Comparison of ENCODE assay signal across 23 cellular contexts in genomic region chr15:63069616-63069952, GRCh38. TPM values are rescaled to one million over a fixed set of nuclear protein-coding genes. Genes with fewer than 3 reads are reported as not detected.
DNase-seq lines count a peak whose midpoint lies in the region; ATAC-seq and TF ChIP-seq lines count a peak whose summit lies in the region.
"Had no signal": no experiment of that assay in that cellular context is flagged by ENCODE, and none has a peak within 500 bp of the region (broad histone marks: within the 10 kb centered on the region; RNA-seq: fewer than 3 reads in every experiment).

No MANE protein-coding gene starts in this region.

- H3K27ac ChIP-seq in endodermal cell (ENCODE audit: low read depth, low read length), result no peak overlapping the region
- peak overlapping the region; percentile 48 for H3K27ac ChIP-seq in mesodermal cell (ENCODE audit: low read depth, low read length, severe bottlenecking)
- peak overlapping the region; percentile 17 for H3K27ac ChIP-seq in smooth muscle cell (ENCODE audit: low read depth)
- H3K27ac ChIP-seq: brain microvascular endothelial cell, foreskin keratinocyte, SJSA1, testis had no signal

- 97% methylated on average over 2 of the region's 2 CpGs; no CpG with 5 or more reads in 1 of the 2 experiments for WGBS in endodermal cell (ENCODE audit: insufficient coverage in 1 of 2, insufficient read length in 1 of 2), 2 experiments
- no CpG with 5 or more reads among the region's 2 CpGs for WGBS in mesodermal cell (ENCODE audit: insufficient coverage in 2 of 2), 2 experiments
- 92% methylated on average over 2 of the region's 2 CpGs for WGBS in smooth muscle cell (ENCODE audit: low lambda C conversion rate)

- peaks cover 88% of the 10 kb centered on the region for H3F3A ChIP-seq in smooth muscle cell (ENCODE audit: low read depth)

- peaks cover 58% of the 10 kb centered on the region for H3K27me3 Mint-ChIP-seq in HFFc6 (ENCODE audit: insufficient read depth)
- no peaks in the 10 kb centered on the region for H3K27me3 Mint-ChIP-seq in endodermal cell (ENCODE audit: insufficient read depth)
- H3K27me3 Mint-ChIP-seq: activated CD4-positive, alpha-beta T cell treated with anti-CD3 and anti-CD28 coated beads, Interleukin-2, amount 10 ng/mL, durations not matched to agents 7 days and 5 days; CD4-positive, alpha-beta memory T cell; T-helper 17 cell had no signal

- H3K36me3 ChIP-seq in endodermal cell (ENCODE audit: control insufficient read depth, insufficient read depth, low read length) (peaks cover 70% of the 10 kb centered on the region), mesodermal cell (ENCODE audit: control insufficient read depth, insufficient read depth, low read length) (peaks cover 73% of the 10 kb centered on the region), smooth muscle cell (ENCODE audit: low read depth) (peaks cover 12% of the 10 kb centered on the region), mucosa of descending colon (ENCODE audit: low read depth) (no peaks in the 10 kb centered on the region)

- H3K9ac ChIP-seq in endodermal cell (ENCODE audit: extremely low read depth, low read length, poor library complexity, severe bottlenecking) (no peak overlapping the region), smooth muscle cell (ENCODE audit: low read depth) (no peak overlapping the region)

- H3K4me3 Mint-ChIP-seq in HFFc6 (peak overlapping the region; percentile 36), endodermal cell (no peak overlapping the region)
- H3K4me3 Mint-ChIP-seq: activated CD4-positive, alpha-beta T cell treated with anti-CD3 and anti-CD28 coated beads, Interleukin-2, amount 10 ng/mL, durations not matched to agents 7 days and 5 days; CD4-positive, alpha-beta memory T cell; neural crest cell; T-helper 17 cell had no signal

- H3K79me2 ChIP-seq in smooth muscle cell (ENCODE audit: low read depth), result no peaks in the 10 kb centered on the region

- peaks cover 83% of the 10 kb centered on the region for H4K20me1 ChIP-seq in smooth muscle cell (ENCODE audit: low read depth)

- intact Hi-C loops in mucosa of descending colon (cut with DNase I, micrococcal nuclease), result no loop called here

- H3K9me3 Mint-ChIP-seq in HFFc6, result peaks cover 16% of the 10 kb centered on the region
- no peaks in the 10 kb centered on the region for H3K9me3 Mint-ChIP-seq in endodermal cell
- H3K9me3 Mint-ChIP-seq: activated CD4-positive, alpha-beta T cell treated with anti-CD3 and anti-CD28 coated beads, Interleukin-2, amount 10 ng/mL, durations not matched to agents 7 days and 5 days; activated T-helper 2 cell treated with anti-CD3 and anti-CD28 coated beads, Interferon-gamma antibody, Interleukin-2, Interleukin-4, amounts not matched to agents 10 μg/mL and 5 μg/mL and 100 μg/mL, durations not matched to agents 14 hours and 24 hours and 36 hours; neural crest cell had no signal

- H3K27me3 ChIP-seq in endodermal cell (ENCODE audit: control insufficient read depth, insufficient read depth, low read length, poor library complexity, severe bottlenecking), result no peaks in the 10 kb centered on the region
- no peaks in the 10 kb centered on the region for H3K27me3 ChIP-seq in smooth muscle cell (ENCODE audit: low read depth)
- H3K27me3 ChIP-seq: brain microvascular endothelial cell, foreskin keratinocyte, SJSA1, testis had no signal

- no peak for DNase-seq in HFFc6
- no peak for DNase-seq in endodermal cell
- DNase-seq in smooth muscle cell (lab: John Stamatoyannopoulos, UW; ENCODE audit: unreplicated experiment), result no peak
- DNase-seq in NCI-H1105 (lab: John Stamatoyannopoulos, UW), result no peak
- no peak for DNase-seq in mucosa of descending colon
- no peak for DNase-seq in NCI-H2107 (lab: John Stamatoyannopoulos, UW)
- DNase-seq: activated CD4-positive, alpha-beta T cell treated with anti-CD3 and anti-CD28 coated beads, Interleukin-2, amount 10 ng/mL, durations not matched to agents 7 days and 5 days; brain microvascular endothelial cell; CD4-positive, alpha-beta memory T cell; DMS79; foreskin keratinocyte; kidney glomerular epithelial cell; NCI-H187; NCI-H345; stimulated activated CD4-positive, alpha-beta T cell treated with anti-CD3 and anti-CD28 coated beads, Interleukin-15, amount 100 ng/mL, for 24 hours; T-helper 17 cell; testis had no signal

- H3K4me1 ChIP-seq in endodermal cell (ENCODE audit: control insufficient read depth, insufficient read depth, low read length), result no peaks in the 10 kb centered on the region
- peaks cover 6% of the 10 kb centered on the region for H3K4me1 ChIP-seq in mesodermal cell (ENCODE audit: control insufficient read depth, insufficient read depth, low read length, poor library complexity, severe bottlenecking)
- H3K4me1 ChIP-seq in smooth muscle cell (ENCODE audit: low read depth), result no peaks in the 10 kb centered on the region
- no peaks in the 10 kb centered on the region for H3K4me1 ChIP-seq in mucosa of descending colon (ENCODE audit: low read depth)
- H3K4me1 ChIP-seq: foreskin keratinocyte had no signal

- H3K27ac Mint-ChIP-seq in HFFc6 (peak overlapping the region; percentile 76), endodermal cell (peak overlapping the region; percentile 65)
- H3K27ac Mint-ChIP-seq: activated CD4-positive, alpha-beta T cell treated with anti-CD3 and anti-CD28 coated beads, Interleukin-2, amount 10 ng/mL, durations not matched to agents 7 days and 5 days; activated T-helper 2 cell treated with anti-CD3 and anti-CD28 coated beads, Interferon-gamma antibody, Interleukin-2, Interleukin-4, amounts not matched to agents 10 μg/mL and 5 μg/mL and 100 μg/mL, durations not matched to agents 14 hours and 24 hours and 36 hours; T-helper 17 cell had no signal

- H3K4me1 Mint-ChIP-seq in HFFc6 (ENCODE audit: low read depth) (peaks cover 80% of the 10 kb centered on the region), endodermal cell (peaks cover 18% of the 10 kb centered on the region)
- H3K4me1 Mint-ChIP-seq: activated CD4-positive, alpha-beta T cell treated with anti-CD3 and anti-CD28 coated beads, Interleukin-2, amount 10 ng/mL, durations not matched to agents 7 days and 5 days; CD4-positive, alpha-beta memory T cell had no signal

- H3K36me3 Mint-ChIP-seq in HFFc6 (ENCODE audit: low read depth), result peaks cover 72% of the 10 kb centered on the region
- H3K36me3 Mint-ChIP-seq in endodermal cell (ENCODE audit: low read depth), result peaks cover 42% of the 10 kb centered on the region

- no peak for TF ChIP-seq CTCF in HFFc6 (IDR thresholded peaks at IDR 0.05)
- TF ChIP-seq CTCF in endodermal cell (conservative IDR thresholded peaks at IDR 0.05), result no peak
- TF ChIP-seq CTCF in smooth muscle cell (IDR thresholded peaks at IDR 0.05; ENCODE audit: borderline replicate concordance, insufficient read depth, poor library complexity, severe bottlenecking), result no peak
- TF ChIP-seq CTCF in mucosa of descending colon (IDR thresholded peaks at IDR 0.05), result no peak

- ATAC-seq in mucosa of descending colon (no peak), GM19397 (IDR thresholded peaks at IDR 0.05; ENCODE audit: unreplicated experiment) (no peak)
- ATAC-seq: foreskin keratinocyte, T-helper 17 cell had no signal

- no peaks in the 10 kb centered on the region for H3K9me3 ChIP-seq in endodermal cell (ENCODE audit: control insufficient read depth, low read length)
- no peaks in the 10 kb centered on the region for H3K9me3 ChIP-seq in mesodermal cell (ENCODE audit: control insufficient read depth, low read length)
- no peaks in the 10 kb centered on the region for H3K9me3 ChIP-seq in smooth muscle cell (replicated peaks; ENCODE audit: low read depth)
- no peaks in the 10 kb centered on the region for H3K9me3 ChIP-seq in mucosa of descending colon
- H3K9me3 ChIP-seq: HAP-1, SJSA1, testis had no signal

- H2AFZ ChIP-seq in smooth muscle cell (ENCODE audit: low read depth), result no peak overlapping the region

- H3K4me2 ChIP-seq in smooth muscle cell, result no peak overlapping the region

- H3K4me3 ChIP-seq in endodermal cell (ENCODE audit: low read length) (no peak overlapping the region), mesodermal cell (ENCODE audit: extremely low read depth, insufficient read depth, low read length, poor library complexity, severe bottlenecking) (no peak overlapping the region), smooth muscle cell (no peak overlapping the region), mucosa of descending colon (no peak overlapping the region)
- H3K4me3 ChIP-seq: HAP-1, SJSA1, testis had no signal

RNA-seq across cellular contexts. Expression of gene TPM1, which starts 27.0 kb away (rescaled TPM):
- 1,000 to 10,000 TPM; 1,264 to 1,620 (median 1,342) TPM for total RNA-seq in HFFc6 (2021; fragmentation: NEBNext Ultra II Directional; extraction: Animal tissue kit (Norgen Biotek cat#: 25700))
- total RNA-seq in endodermal cell (100 to 1,000 TPM; 245 to 363 TPM), smooth muscle cell (1,694 and 1,869 TPM in 2 replicates), mucosa of descending colon (1,000 to 10,000 TPM in 1 of 3 donors, 100 to 1,000 TPM in 2; 613 to 1,704 (median 696) TPM)
- 264 TPM for polyA plus RNA-seq in endodermal cell (2013, experiment 1 of 2)
- 314 TPM for polyA plus RNA-seq in endodermal cell (2013, experiment 2 of 2)
- polyA plus RNA-seq in mesodermal cell (2013, experiment 1 of 2), result 1,311 TPM
- 1,352 TPM for polyA plus RNA-seq in mesodermal cell (2013, experiment 2 of 2)
- polyA plus RNA-seq in smooth muscle cell, result 1,915 and 2,406 TPM in 2 replicates

RNA-seq across cellular contexts. Expression of gene LACTB, which starts 52.1 kb away (rescaled TPM):
- 10 to 100 TPM; 37.5 to 47.6 (median 45.7) TPM for total RNA-seq in HFFc6 (2021; fragmentation: NEBNext Ultra II Directional; extraction: Animal tissue kit (Norgen Biotek cat#: 25700))
- total RNA-seq in endodermal cell (10 to 100 TPM; 13.3 to 14.9 TPM), smooth muscle cell (12.5 and 41.0 TPM in 2 replicates), mucosa of descending colon (10 to 100 TPM; 19.8 to 24.0 (median 21.1) TPM)
- polyA plus RNA-seq in endodermal cell (2013, experiment 1 of 2), result 8.6 TPM
- polyA plus RNA-seq in endodermal cell (2013, experiment 2 of 2), result 10.1 TPM
- 10.2 TPM for polyA plus RNA-seq in mesodermal cell (2013, experiment 1 of 2)
- polyA plus RNA-seq in mesodermal cell (2013, experiment 2 of 2), result 11.0 TPM
- 9.0 and 13.8 TPM in 2 replicates for polyA plus RNA-seq in smooth muscle cell
